In the genomic region with DNA sequence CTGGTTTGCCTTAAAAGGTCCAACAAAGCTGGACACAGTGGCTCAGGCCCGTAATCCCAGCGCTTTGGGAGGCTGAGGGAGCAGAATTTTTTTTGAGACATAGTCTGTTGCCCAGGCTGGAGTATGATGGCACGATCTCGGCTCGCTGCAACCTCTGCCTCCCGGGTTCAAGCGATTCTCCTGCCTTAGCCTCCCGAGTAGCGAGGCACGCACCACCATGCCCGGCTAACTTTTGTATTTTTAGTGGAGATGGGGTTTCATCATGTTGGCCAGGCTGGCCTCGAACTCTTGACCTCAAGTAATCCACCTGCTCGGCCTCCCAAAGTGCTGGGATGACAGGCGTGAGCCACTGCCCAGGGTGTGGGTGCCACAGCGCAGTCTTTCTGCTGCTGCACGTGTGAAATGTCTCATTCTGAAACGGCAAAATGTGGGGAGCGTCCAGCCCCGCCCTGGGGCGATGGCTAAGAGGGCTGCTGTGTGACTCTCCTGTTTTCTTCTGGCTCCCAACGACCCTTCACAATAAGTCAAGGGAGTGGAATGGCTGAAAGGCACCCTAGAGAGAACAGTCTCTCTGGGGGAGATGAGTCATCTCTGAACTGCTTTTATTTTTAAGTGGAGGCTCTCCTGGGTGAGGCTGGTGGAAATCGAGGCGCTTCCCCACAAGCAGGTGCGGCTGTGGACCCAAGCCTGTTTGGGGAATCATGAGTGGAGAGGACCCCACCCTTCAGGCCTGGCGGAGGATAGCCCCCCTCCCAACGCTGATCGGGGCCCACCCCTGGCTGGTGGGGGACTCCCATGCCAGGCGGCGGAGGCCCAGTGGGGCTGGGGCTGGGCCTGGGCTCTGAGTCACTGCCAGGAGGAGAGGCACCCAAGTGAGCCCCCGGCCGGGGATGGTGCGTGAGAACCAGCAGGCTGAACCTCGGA, we compare ENCODE assay signal across 10 cellular contexts. TPM values are rescaled to one million over a fixed set of nuclear protein-coding genes. Genes with fewer than 3 reads are reported as not detected.
A peak's percentile ranks its signal among the peaks of the same experiment; 100 is the strongest.
DNase-seq lines count a peak whose midpoint lies in the region; ATAC-seq, FAIRE-seq and TF ChIP-seq lines count a peak whose summit lies in the region.
"Had no signal": no experiment of that assay in that cellular context is flagged by ENCODE, and none has a peak within 500 bp of the region (broad histone marks: within the 10 kb centered on the region; RNA-seq: fewer than 3 reads in every experiment).

No MANE protein-coding gene starts in this region.

- POLR2A ChIA-PET in SK-N-SH (lab: Yijun Ruan, JAX): no interaction called here

- intact Hi-C loops in kidney (cut with DNase I): no loop called here

- H3K9me2 ChIP-seq in SK-N-SH: no peaks in the 10 kb centered on the region

- 82% methylated on average over 24 of the region's 33 CpGs for WGBS in SK-N-SH (ENCODE audit: low lambda C conversion rate)

- 0 out of 4 replicates have a peak, but pooled peaks cover 0 to 5% of the 10 kb centered on the region in 2 experiments for H3K4me1 ChIP-seq in SK-N-SH (ENCODE audit: control insufficient read depth in 1 of 2, insufficient read depth in 2 of 2, low read depth in 1 of 2, low read length in 1 of 2)
- H3K4me1 ChIP-seq in kidney (ENCODE audit: control insufficient read depth in 1 of 2, insufficient read depth in 1 of 2, low read depth in 1 of 2, low read length in 2 of 2): no peaks in the 10 kb centered on the region

- CTCF ChIA-PET in SK-N-SH (lab: Yijun Ruan, JAX): interaction anchor here (1.1 kb wide), 1 partner anchor 257 kb away, joined by 3 read pairs; no protein-coding TSS in a partner anchor

- H3K9ac ChIP-seq in SK-N-SH (no peak overlapping the region), kidney (ENCODE audit: low read length in 2 of 2) (no peak overlapping the region)

- no peaks in the 10 kb centered on the region for H3K36me3 ChIP-seq in SK-N-SH (replicated peaks in 1 of 2; ENCODE audit: control insufficient read depth in 1 of 2, insufficient read depth in 2 of 2, low read length in 1 of 2)
- no peaks in the 10 kb centered on the region for H3K36me3 ChIP-seq in kidney (ENCODE audit: control insufficient read depth in 1 of 2, insufficient read depth in 2 of 2, low read length in 2 of 2)

- no peaks in the 10 kb centered on the region for H3K79me2 ChIP-seq in SK-N-SH (ENCODE audit: insufficient read depth)

- H3K4me3 ChIP-seq in SK-N-SH (ENCODE audit: low read depth in 2 of 2, low read length in 1 of 2) (no peak overlapping the region), kidney (ENCODE audit: low read length in 2 of 2) (no peak overlapping the region)

- no peaks in the 10 kb centered on the region for H3K27me3 ChIP-seq in SK-N-SH (ENCODE audit: insufficient read depth)

- ATAC-seq in HG03103 (IDR thresholded peaks at IDR 0.05; ENCODE audit: low read depth, unreplicated experiment): peak; percentile 68

- H3K4me2 ChIP-seq in SK-N-SH: 0 out of 2 replicates have a peak overlapping the region, but pooled peaks have one; percentile 4

- TF ChIP-seq CTCF in SK-N-SH (IDR thresholded peaks at IDR 0.05): no peak
- TF ChIP-seq CTCF in kidney (IDR thresholded peaks at IDR 0.05; ENCODE audit: borderline replicate concordance, extremely low read depth, insufficient read depth): no peak

- H3F3A ChIP-seq in SK-N-SH (replicated peaks; ENCODE audit: insufficient read depth): peaks cover 7% of the 10 kb centered on the region

- no peak for TF ChIP-seq RAD21 in SK-N-SH (IDR thresholded peaks at IDR 0.05; ENCODE audit: low read length)

- DNase-seq in Caki2 (ENCODE audit: low read depth): peak; percentile 26
- peak; percentile 88 for DNase-seq in GM19238 (ENCODE audit: insufficient read length, low spot score)
- DNase-seq in SK-N-SH: no peak
- peak; percentile 74 for DNase-seq in kidney
- no peak for DNase-seq in hippocampal formation (lab: John Stamatoyannopoulos, UW)
- DNase-seq in cerebellar nuclear complex (lab: John Stamatoyannopoulos, UW): no peak
- no peak for DNase-seq in Ammon's horn (ENCODE audit: low spot score)

- H3K27ac ChIP-seq in SK-N-SH (ENCODE audit: low read depth in 2 of 2, low read length in 1 of 2) (no peak overlapping the region), kidney (ENCODE audit: low read depth in 2 of 2, low read length in 2 of 2) (no peak overlapping the region)

- in situ Hi-C loops in Caki2 (cut with HindIII; ENCODE audit: low pct_unique_long_range_greater_than_20kb, low sequenced_read_pairs): no loop called here

- H3K9me3 ChIP-seq in SK-N-SH: peaks cover 5% of the 10 kb centered on the region; the same call in 1 of the 2 replicates
- H3K9me3 ChIP-seq in kidney (ENCODE audit: control insufficient read depth in 1 of 2, low read length in 2 of 2): peaks cover 0 to 6% of the 10 kb centered on the region in 2 donors

- no peak overlapping the region for H2AFZ ChIP-seq in SK-N-SH (ENCODE audit: low read depth)

- H4K20me1 ChIP-seq in SK-N-SH (ENCODE audit: insufficient read depth): no peaks in the 10 kb centered on the region

- TF ChIP-seq EP300 in SK-N-SH (IDR thresholded peaks at IDR 0.05; ENCODE audit: borderline replicate concordance in 1 of 2, low read depth in 1 of 2, low read length in 1 of 2): no peak

- FAIRE-seq in kidney (lab: Jason Lieb, UNC): no peak

TF ChIP-seq in SK-N-SH, 30 proteins besides CTCF, POLR2A, EP300 and RAD21:
- TF ChIP-seq, protein P1, sequence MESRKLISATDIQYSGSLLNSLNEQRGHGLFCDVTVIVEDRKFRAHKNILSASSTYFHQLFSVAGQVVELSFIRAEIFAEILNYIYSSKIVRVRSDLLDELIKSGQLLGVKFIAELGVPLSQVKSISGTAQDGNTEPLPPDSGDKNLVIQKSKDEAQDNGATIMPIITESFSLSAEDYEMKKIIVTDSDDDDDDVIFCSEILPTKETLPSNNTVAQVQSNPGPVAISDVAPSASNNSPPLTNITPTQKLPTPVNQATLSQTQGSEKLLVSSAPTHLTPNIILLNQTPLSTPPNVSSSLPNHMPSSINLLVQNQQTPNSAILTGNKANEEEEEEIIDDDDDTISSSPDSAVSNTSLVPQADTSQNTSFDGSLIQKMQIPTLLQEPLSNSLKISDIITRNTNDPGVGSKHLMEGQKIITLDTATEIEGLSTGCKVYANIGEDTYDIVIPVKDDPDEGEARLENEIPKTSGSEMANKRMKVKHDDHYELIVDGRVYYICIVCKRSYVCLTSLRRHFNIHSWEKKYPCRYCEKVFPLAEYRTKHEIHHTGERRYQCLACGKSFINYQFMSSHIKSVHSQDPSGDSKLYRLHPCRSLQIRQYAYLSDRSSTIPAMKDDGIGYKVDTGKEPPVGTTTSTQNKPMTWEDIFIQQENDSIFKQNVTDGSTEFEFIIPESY (IDR thresholded peaks at IDR 0.05; ENCODE audit: borderline replicate concordance, low read depth): no peak
- TF ChIP-seq FOSL2 (IDR thresholded peaks at IDR 0.05; ENCODE audit: borderline replicate concordance, low read depth): peak; percentile 75

RNA-seq across cellular contexts. Expression of a gene that starts 18.1 kb away (rescaled TPM):
- total RNA-seq in Caki2 (2014; rRNA removed; shearing (Covaris generic); ENCODE audit: low replicate concordance): 8.3 TPM in 1 of 2 replicates, not detected in the other
- 3.2 and 5.4 TPM in 2 replicates for polyA plus RNA-seq in SK-N-SH (2012; rRNA removed)
- polyA plus RNA-seq in SK-N-SH (2012; cell fraction: cytosol; rRNA removed): 2.0 and 2.8 TPM in 2 replicates
- 8.1 and 8.6 TPM in 2 replicates for polyA plus RNA-seq in SK-N-SH (2012; cell fraction: nucleus; rRNA removed)
- total RNA-seq in kidney: 48.2 TPM
- polyA plus RNA-seq in kidney (ENCODE audit: insufficient read depth, low read depth, low replicate concordance): 36.4 TPM

RNA-seq across cellular contexts. Expression of a gene that starts 39.0 kb away (rescaled TPM):
- total RNA-seq in Caki2 (2014; rRNA removed; shearing (Covaris generic); ENCODE audit: low replicate concordance): 7.6 and 10.1 TPM in 2 replicates
- polyA plus RNA-seq in SK-N-SH (2012; rRNA removed) (7.6 TPM in 2 replicates), kidney (ENCODE audit: insufficient read depth, low read depth, low replicate concordance) (4.8 TPM)
- polyA plus RNA-seq in SK-N-SH (2012; cell fraction: cytosol; rRNA removed): 6.4 and 7.5 TPM in 2 replicates
- 15.5 and 19.8 TPM in 2 replicates for polyA plus RNA-seq in SK-N-SH (2012; cell fraction: nucleus; rRNA removed)
- 14.7 TPM for total RNA-seq in kidney

RNA-seq across cellular contexts. Expression of a gene that starts 46.6 kb away (rescaled TPM):
- total RNA-seq in Caki2 (2014; rRNA removed; shearing (Covaris generic); ENCODE audit: low replicate concordance): not detected in 2 replicates
- polyA plus RNA-seq in SK-N-SH (2012; rRNA removed) (0.06 and 0.10 TPM in 2 replicates), kidney (ENCODE audit: insufficient read depth, low read depth, low replicate concordance) (0.17 TPM)
- 0.03 TPM in 1 of 2 replicates, not detected in the other for polyA plus RNA-seq in SK-N-SH (2012; cell fraction: cytosol; rRNA removed)
- polyA plus RNA-seq in SK-N-SH (2012; cell fraction: nucleus; rRNA removed): 0.38 and 0.48 TPM in 2 replicates
- total RNA-seq in kidney: 0.13 TPM
- total RNA-seq: epithelial cell of proximal tubule had no signal
- polyA plus RNA-seq: IgD-negative memory B cell had no signal

Comparison
In these comparisons a context has a peak if more than half of its experiments do, and no peak if none do; other contexts are left out.
1. DNase-seq: peak in Caki2 (single experiment), GM19238 (single experiment) and kidney (single experiment); none in SK-N-SH (single experiment), hippocampal formation (0 of 2), cerebellar nuclear complex (0 of 2) and Ammon's horn (single experiment).